In genomic region chr17:7756968-7757367, GRCh38 we compare ENCODE assay signal across 25 cellular contexts. TPM values are rescaled to one million over a fixed set of nuclear protein-coding genes. Genes with fewer than 3 reads are reported as not detected.
A peak's percentile ranks its signal among the peaks of the same experiment; 100 is the strongest.
DNase-seq lines count a peak whose midpoint lies in the region; ATAC-seq, FAIRE-seq and TF ChIP-seq lines count a peak whose summit lies in the region.
"Had no signal": no experiment of that assay in that cellular context is flagged by ENCODE, and none has a peak within 500 bp of the region (broad histone marks: within the 10 kb centered on the region; RNA-seq: fewer than 3 reads in every experiment).

No MANE protein-coding gene starts in this region.

- H3K4me3 ChIP-seq in GM23338, result no peak overlapping the region
- no peak overlapping the region for H3K4me3 ChIP-seq in K562
- peak overlapping the region in 1 of 2 donors; percentile 10 for H3K4me3 ChIP-seq in testis
- H3K4me3 ChIP-seq: A549; BLaER1 treated with 17β-estradiol and CSF1 and Interleukin-3, amounts not matched to agents 10 nM and 100 nM; GM23248; HAP-1 had no signal

- TF ChIP-seq EP300 in K562 (IDR thresholded peaks at IDR 0.05; ENCODE audit: low read length), result no peak

- H3K27me3 ChIP-seq in GM23338 (ENCODE audit: insufficient read depth) (no peaks in the 10 kb centered on the region), K562 (ENCODE audit: control insufficient read depth in 2 of 2, insufficient read depth in 2 of 2, low read length in 2 of 2) (peaks cover 0 to 45% of the 10 kb centered on the region in 2 experiments; a peak in 4 of 5 replicates), testis (no peaks in the 10 kb centered on the region)
- H3K27me3 ChIP-seq: BE2C; BLaER1 treated with 17β-estradiol and CSF1 and Interleukin-3, amounts not matched to agents 10 nM and 100 nM had no signal

- H2AFZ ChIP-seq in GM23338 (0 out of 2 replicates have a peak overlapping the region, but pooled peaks have one; percentile 38), K562 (ENCODE audit: low read depth, low read length) (no peak overlapping the region)
- H2AFZ ChIP-seq: GM23248 had no signal

- ATAC-seq in GM23338 (no peak), K562 (no peak), GM21447 (IDR thresholded peaks at IDR 0.05; ENCODE audit: unreplicated experiment) (no peak)
- ATAC-seq: A549 had no signal

- H3K27ac Mint-ChIP-seq in GM23338 (no peak overlapping the region), neural crest cell (ENCODE audit: unreplicated experiment) (peak overlapping the region; percentile 61)
- H3K27ac Mint-ChIP-seq: CD14-positive monocyte; CD4-positive, alpha-beta T cell; HFFc6 had no signal

- H3K36me3 Mint-ChIP-seq in GM23338 (ENCODE audit: low read depth) (no peaks in the 10 kb centered on the region), neural crest cell (ENCODE audit: low read depth) (no peaks in the 10 kb centered on the region)
- H3K36me3 Mint-ChIP-seq: CD14-positive monocyte had no signal

- intact Hi-C loops in K562 (cut with micrococcal nuclease) (no loop called here), testis (cut with DNase I; ENCODE audit: low total_unique reads) (no loop called here)

- DNase-seq in GM23338 (ENCODE audit: low spot score) (no peak), K562 (ENCODE audit: extremely low read depth in 1 of 4, low spot score in 3 of 4) (no peak), neural crest cell (ENCODE audit: low read depth, low spot score) (no peak), testis (peak; percentile 18), inferior parietal cortex (ENCODE audit: extremely low spot score) (no peak), DMS 273 (lab: John Stamatoyannopoulos, UW; ENCODE audit: unreplicated experiment) (no peak)
- DNase-seq: 8988T; ACHN; AML-193; BE2C; CD4-positive, alpha-beta T cell; CD8-positive, alpha-beta memory T cell; DMS53; DMS79 treated with DMSO at 0.1 percent for 48 hours; GF-D8; GM23248; HFFc6 had no signal

- H3K4me1 ChIP-seq in GM23338 (ENCODE audit: insufficient read depth) (no peaks in the 10 kb centered on the region), K562 (replicated peaks in 1 of 2; ENCODE audit: control insufficient read depth in 2 of 2, insufficient read depth in 2 of 2, low read length in 2 of 2) (no peaks in the 10 kb centered on the region), testis (no peaks in the 10 kb centered on the region)
- H3K4me1 ChIP-seq: BE2C, HAP-1 had no signal

- H3F3A ChIP-seq in GM23338 (replicated peaks; ENCODE audit: low read depth), result no peaks in the 10 kb centered on the region

- no peaks in the 10 kb centered on the region for H3K36me3 ChIP-seq in GM23338 (ENCODE audit: insufficient read depth)
- H3K36me3 ChIP-seq in K562 (ENCODE audit: control insufficient read depth, insufficient read depth, low read length), result no peaks in the 10 kb centered on the region
- H3K36me3 ChIP-seq in testis (ENCODE audit: low read depth, missing control alignments), result no peaks in the 10 kb centered on the region
- H3K36me3 ChIP-seq: BE2C; BLaER1 treated with 17β-estradiol and CSF1 and Interleukin-3, amounts not matched to agents 10 nM and 100 nM; HAP-1 had no signal

- no peaks in the 10 kb centered on the region for H3K79me2 ChIP-seq in GM23338 (replicated peaks; ENCODE audit: insufficient read depth)
- H3K79me2 ChIP-seq in K562 (ENCODE audit: control insufficient read depth, insufficient read depth, low read length), result no peaks in the 10 kb centered on the region

- no peaks in the 10 kb centered on the region for H3K9me1 ChIP-seq in K562 (ENCODE audit: control insufficient read depth, insufficient read depth, low read length)

- no peak for TF ChIP-seq POLR2A in K562 (conservative IDR thresholded peaks at IDR 0.05)
- TF ChIP-seq POLR2A in testis (IDR thresholded peaks at IDR 0.05), result no peak

- H3K9me3 ChIP-seq in K562 (replicated peaks; ENCODE audit: control insufficient read depth, insufficient read depth, low read depth, low read length), result no peaks in the 10 kb centered on the region
- no peaks in the 10 kb centered on the region for H3K9me3 ChIP-seq in testis
- H3K9me3 ChIP-seq: A549; BE2C; BLaER1 treated with 17β-estradiol and CSF1 and Interleukin-3, amounts not matched to agents 10 nM and 100 nM; HAP-1 had no signal

- no peak overlapping the region for H3K9ac ChIP-seq in K562 (ENCODE audit: insufficient read depth in 1 of 2, low read depth in 2 of 2, low read length in 2 of 2)
- H3K9ac ChIP-seq: BLaER1 treated with 17β-estradiol and CSF1 and Interleukin-3, amounts not matched to agents 10 nM and 100 nM; GM23248 had no signal

- H3K4me3 Mint-ChIP-seq in GM23338, result no peak overlapping the region
- H3K4me3 Mint-ChIP-seq in neural crest cell, result no peak overlapping the region
- H3K4me3 Mint-ChIP-seq: CD14-positive monocyte; CD4-positive, alpha-beta T cell; CD8-positive, alpha-beta memory T cell; HFFc6 had no signal

- in situ Hi-C loops in K562 (cut with MboI), result no loop called here

- TF ChIP-seq CTCF in GM23338 (conservative IDR thresholded peaks at IDR 0.05; ENCODE audit: low read depth in 2 of 2) (no peak), K562 (IDR thresholded peaks at IDR 0.05 in 2 of 3, conservative IDR thresholded peaks at IDR 0.05 in 1 of 3; ENCODE audit: insufficient read depth in 2 of 3, low read depth in 1 of 3, low read length in 3 of 3) (no peak), neural crest cell (conservative IDR thresholded peaks at IDR 0.05) (no peak), testis (IDR thresholded peaks at IDR 0.05) (no peak)

- no peaks in the 10 kb centered on the region for H4K20me1 ChIP-seq in GM23338 (replicated peaks; ENCODE audit: insufficient read depth)
- no peaks in the 10 kb centered on the region for H4K20me1 ChIP-seq in K562 (replicated peaks; ENCODE audit: control insufficient read depth, insufficient read depth, low read length)
- H4K20me1 ChIP-seq: BLaER1 treated with 17β-estradiol and CSF1 and Interleukin-3, amounts not matched to agents 10 nM and 100 nM had no signal

- no peak for FAIRE-seq in K562 (lab: Jason Lieb, UNC)
- FAIRE-seq: A549, D721Med, GM12891, H54 had no signal

- no peaks in the 10 kb centered on the region for H3K9me2 ChIP-seq in GM23338 (ENCODE audit: insufficient read depth)

- H3K4me2 ChIP-seq in GM23338 (no peak overlapping the region), K562 (ENCODE audit: insufficient read depth, low read length) (no peak overlapping the region)
- H3K4me2 ChIP-seq: A549; BLaER1 treated with 17β-estradiol and CSF1 and Interleukin-3, amounts not matched to agents 10 nM and 100 nM had no signal

- TF ChIP-seq RAD21 in K562 (CRISPR knock-in tag; conservative IDR thresholded peaks at IDR 0.05 in 1 of 2, IDR thresholded peaks at IDR 0.05 in 1 of 2), result no peak

- H3K9me3 Mint-ChIP-seq in GM23338 (peaks cover under 1% of the 10 kb centered on the region; the same call in 1 of the 3 replicates), neural crest cell (peaks cover 12% of the 10 kb centered on the region)
- H3K9me3 Mint-ChIP-seq: CD4-positive, alpha-beta T cell; CD8-positive, alpha-beta memory T cell; HFFc6 had no signal

- WGBS in K562 (ENCODE audit: insufficient coverage, low coverage, missing lambda C conversion rate), result 5% methylated on average over 14 of the region's 14 CpGs
- WGBS in testis, 2 donors, result 61 to 75% methylated on average over 14 of the region's 14 CpGs

- no TSS peak for BruUV-seq in K562 (replicated peaks; lab: Mats Ljungman, UMichigan)

- H3K27me3 Mint-ChIP-seq in GM23338 (ENCODE audit: insufficient read depth, low read depth, poor library complexity) (peaks cover 11% of the 10 kb centered on the region), neural crest cell (ENCODE audit: low read depth) (peaks cover 3% of the 10 kb centered on the region)

- CTCF ChIA-PET in K562 (lab: Yijun Ruan, JAX; ENCODE audit: low intra/inter-chr PET ratio), result no interaction called here

- POLR2A ChIA-PET in K562 (lab: Yijun Ruan, JAX), result interaction anchor here (1.1 kb wide), 1 partner anchor 10 kb away, joined by 3 read pairs; no protein-coding TSS in a partner anchor

- H3K27ac ChIP-seq in GM23338 (ENCODE audit: low read depth), result no peak overlapping the region
- no peak overlapping the region for H3K27ac ChIP-seq in K562 (ENCODE audit: extremely low read depth, low read depth, low read length)
- no peak overlapping the region for H3K27ac ChIP-seq in testis
- H3K27ac ChIP-seq: A549; BLaER1 treated with 17β-estradiol and CSF1 and Interleukin-3, amounts not matched to agents 10 nM and 100 nM; GM23248 had no signal

- H3K4me1 Mint-ChIP-seq in GM23338, result peaks cover 6% of the 10 kb centered on the region
- no peaks in the 10 kb centered on the region for H3K4me1 Mint-ChIP-seq in neural crest cell
- H3K4me1 Mint-ChIP-seq: CD8-positive, alpha-beta memory T cell had no signal

RNA-seq across cellular contexts. Expression of gene DNAH2, which starts 39.4 kb away (rescaled TPM):
- 0.16 and 0.38 TPM in 2 replicates for total RNA-seq in GM23338 (2014; rRNA removed; shearing (Covaris generic))
- polyA plus RNA-seq in GM23338 (2016; fragmentation: Nextera tagmentation; extraction: Ambion mirVana), result not detected in 2 replicates
- total RNA-seq in K562 (2011; cell fraction: chromatin; rRNA removed; ENCODE audit: low replicate concordance), result 0.23 TPM in 1 of 2 replicates, not detected in the other
- total RNA-seq in K562 (2011; cell fraction: nucleolus; rRNA removed), result under 0.01 TPM in 1 of 2 replicates, not detected in the other
- total RNA-seq in K562 (2011; cell fraction: nucleoplasm; rRNA removed), result 0.07 TPM in 1 of 2 replicates, not detected in the other
- total RNA-seq in K562 (2014; rRNA removed), result not detected in 2 replicates
- total RNA-seq in K562 (2014; rRNA removed; fragmentation: Illumina TruSeq; extraction: Trizol), result not detected in 2 replicates
- total RNA-seq in K562 (2015; rRNA removed; fragmentation: Illumina TruSeq; extraction: Trizol), result not detected in 2 replicates
- total RNA-seq in K562 (2021), result not detected in 2 replicates
- polyA plus RNA-seq in K562 (2011; rRNA removed), result not detected in 2 replicates
- polyA plus RNA-seq in K562 (2011; cell fraction: cytosol; rRNA removed), result not detected in 2 replicates
- polyA plus RNA-seq in K562 (2011; cell fraction: nucleus; rRNA removed), result 0.03 TPM in 1 of 2 replicates, not detected in the other
- 0.03 TPM in 1 of 2 replicates, not detected in the other for polyA plus RNA-seq in K562 (2012)
- not detected in 2 replicates for polyA plus RNA-seq in K562 (2014; fragmentation: Illumina TruSeq; extraction: Trizol)
- under 1 TPM in 1 of 2 experiments, not detected in 1; 0.03 TPM for polyA plus RNA-seq in K562 (2014; fragmentation: Nextera tagmentation; extraction: Ambion mirVana)
- polyA plus RNA-seq in K562 (2014; rRNA removed), result not detected in 2 replicates
- not detected in 2 replicates for polyA minus RNA-seq in K562 (2011; rRNA and poly(A)+ RNA removed)
- not detected in 2 replicates for polyA minus RNA-seq in K562 (2011; cell fraction: cytosol; rRNA and poly(A)+ RNA removed)
- polyA minus RNA-seq in K562 (2011; cell fraction: nucleus; rRNA and poly(A)+ RNA removed), result under 0.01 TPM in 1 of 2 replicates, not detected in the other
- total RNA-seq in neural crest cell, result 0.16 and 0.27 TPM in 2 replicates
- 10 to 100 TPM; 11.7 to 22.7 TPM for total RNA-seq in testis
- polyA plus RNA-seq in testis (ENCODE audit: insufficient read depth, low read depth, low replicate concordance), result 24.9 TPM
- total RNA-seq: CD4-positive, alpha-beta T cell; CD8-positive, alpha-beta memory T cell; GM23248; HFFc6 had no signal
- polyA plus RNA-seq: CD8-positive, alpha-beta memory T cell; GM23248 had no signal

RNA-seq across cellular contexts. Expression of gene EFNB3, which starts 52.0 kb away (rescaled TPM):
- 7.7 and 11.5 TPM in 2 replicates for total RNA-seq in GM23338 (2014; rRNA removed; shearing (Covaris generic))
- 4.2 and 4.5 TPM in 2 replicates for polyA plus RNA-seq in GM23338 (2016; fragmentation: Nextera tagmentation; extraction: Ambion mirVana)
- 0.16 and 0.19 TPM in 2 replicates for total RNA-seq in K562 (2011; cell fraction: chromatin; rRNA removed; ENCODE audit: low replicate concordance)
- 0.26 TPM in 1 of 2 replicates, not detected in the other for total RNA-seq in K562 (2011; cell fraction: nucleolus; rRNA removed)
- 0.07 and 0.46 TPM in 2 replicates for total RNA-seq in K562 (2011; cell fraction: nucleoplasm; rRNA removed)
- total RNA-seq in K562 (2014; rRNA removed), result 0.04 TPM in 1 of 2 replicates, not detected in the other
- total RNA-seq in K562 (2014; rRNA removed; fragmentation: Illumina TruSeq; extraction: Trizol), result not detected in 2 replicates
- not detected in 2 replicates for total RNA-seq in K562 (2015; rRNA removed; fragmentation: Illumina TruSeq; extraction: Trizol)
- not detected in 2 replicates for total RNA-seq in K562 (2021)
- polyA plus RNA-seq in K562 (2011; rRNA removed), result 0.04 TPM in 1 of 2 replicates, not detected in the other
- polyA plus RNA-seq in K562 (2011; cell fraction: cytosol; rRNA removed), result 0.01 TPM in 1 of 2 replicates, not detected in the other
- polyA plus RNA-seq in K562 (2011; cell fraction: nucleus; rRNA removed), result 0.17 and 0.18 TPM in 2 replicates
- polyA plus RNA-seq in K562 (2012), result 0.03 TPM in 1 of 2 replicates, not detected in the other
- polyA plus RNA-seq in K562 (2014; fragmentation: Illumina TruSeq; extraction: Trizol), result not detected in 2 replicates
- not detected for polyA plus RNA-seq in K562 (2014; fragmentation: Nextera tagmentation; extraction: Ambion mirVana)
- not detected in 2 replicates for polyA plus RNA-seq in K562 (2014; rRNA removed)
- polyA minus RNA-seq in K562 (2011; rRNA and poly(A)+ RNA removed), result 0.07 TPM in 1 of 2 replicates, not detected in the other
- polyA minus RNA-seq in K562 (2011; cell fraction: cytosol; rRNA and poly(A)+ RNA removed), result not detected in 2 replicates
- not detected in 2 replicates for polyA minus RNA-seq in K562 (2011; cell fraction: nucleus; rRNA and poly(A)+ RNA removed)
- 25.3 and 25.5 TPM in 2 replicates for total RNA-seq in neural crest cell
- total RNA-seq in testis, result 1 to 10 TPM in 1 of 2 donors, under 1 TPM in 1; 0.93 to 2.0 TPM
- 3.5 TPM for polyA plus RNA-seq in testis (ENCODE audit: insufficient read depth, low read depth, low replicate concordance)
- total RNA-seq: CD4-positive, alpha-beta T cell; CD8-positive, alpha-beta memory T cell had no signal
- polyA plus RNA-seq: CD14-positive monocyte; CD8-positive, alpha-beta memory T cell had no signal
